ENCODE assay signal across 2 cellular contexts in genomic region chr11:65185869-65186341, GRCh38.
TF ChIP-seq lines count a peak whose summit lies in the region.

No MANE protein-coding gene starts in this region.

TF ChIP-seq in SK-N-SH, 30 proteins besides CTCF, POLR2A, EP300 and RAD21 (continued from another document):
- TF ChIP-seq ZBTB33 (IDR thresholded peaks at IDR 0.05; ENCODE audit: borderline replicate concordance, low read depth), result no peak
- TF ChIP-seq RCOR1 (IDR thresholded peaks at IDR 0.05; ENCODE audit: low read length), result no peak
- TF ChIP-seq IRF3 (IDR thresholded peaks at IDR 0.05; ENCODE audit: low read depth, low read length), result no peak
- no peak for TF ChIP-seq FOXJ3 (CRISPR knock-in tag; IDR thresholded peaks at IDR 0.05)
- TF ChIP-seq FOSL2 (IDR thresholded peaks at IDR 0.05; ENCODE audit: borderline replicate concordance, low read depth), result no peak
- no peak for TF ChIP-seq REST (IDR thresholded peaks at IDR 0.05; ENCODE audit: low read depth, low read length)
- no peak for TF ChIP-seq RFX5 (IDR thresholded peaks at IDR 0.05; ENCODE audit: low read length)
- no peak for TF ChIP-seq JUND (IDR thresholded peaks at IDR 0.05)
- no peak for TF ChIP-seq MXI1 (IDR thresholded peaks at IDR 0.05; ENCODE audit: low read depth, low read length)
- TF ChIP-seq SMC3 (IDR thresholded peaks at IDR 0.05; ENCODE audit: low read depth, low read length), result no peak
- no peak for TF ChIP-seq TCF12 (IDR thresholded peaks at IDR 0.05)
- TF ChIP-seq USF1 (IDR thresholded peaks at IDR 0.05; ENCODE audit: borderline replicate concordance, low read depth), result no peak
- no peak for TF ChIP-seq USF2 (IDR thresholded peaks at IDR 0.05; ENCODE audit: borderline replicate concordance, low read depth, low read length)
- no peak for TF ChIP-seq POLR2AphosphoS5 (IDR thresholded peaks at IDR 0.05; ENCODE audit: low read depth, low read length)
- TF ChIP-seq RXRA (IDR thresholded peaks at IDR 0.05; ENCODE audit: borderline replicate concordance, low read depth), result no peak
- no peak for TF ChIP-seq NFIC (IDR thresholded peaks at IDR 0.05; ENCODE audit: borderline replicate concordance)
- no peak for TF ChIP-seq YY1 (IDR thresholded peaks at IDR 0.05; ENCODE audit: low read depth)
- no peak for TF ChIP-seq MAX (IDR thresholded peaks at IDR 0.05; ENCODE audit: low read depth)

TF ChIP-seq in SK-N-SH treated with all-trans-retinoic acid at 6 μM for 48 hours, 23 proteins besides CTCF, POLR2A, EP300 and RAD21 (continued from another document):
- TF ChIP-seq POU6F1 (CRISPR knock-in tag; IDR thresholded peaks at IDR 0.05; ENCODE audit: borderline replicate concordance, low read depth), result no peak
- no peak for TF ChIP-seq BACH2 (CRISPR knock-in tag; IDR thresholded peaks at IDR 0.05; ENCODE audit: borderline replicate concordance)
- no peak for TF ChIP-seq OSR1 (CRISPR knock-in tag; IDR thresholded peaks at IDR 0.05)
- TF ChIP-seq ZFP3 (CRISPR knock-in tag; IDR thresholded peaks at IDR 0.05), result no peak
- no peak for TF ChIP-seq ZNF8 (CRISPR knock-in tag; IDR thresholded peaks at IDR 0.05)
- TF ChIP-seq ZFP30 (CRISPR knock-in tag; IDR thresholded peaks at IDR 0.05), result no peak
